Comparison of ENCODE assay signal across 1 cellular context in the genomic region with DNA sequence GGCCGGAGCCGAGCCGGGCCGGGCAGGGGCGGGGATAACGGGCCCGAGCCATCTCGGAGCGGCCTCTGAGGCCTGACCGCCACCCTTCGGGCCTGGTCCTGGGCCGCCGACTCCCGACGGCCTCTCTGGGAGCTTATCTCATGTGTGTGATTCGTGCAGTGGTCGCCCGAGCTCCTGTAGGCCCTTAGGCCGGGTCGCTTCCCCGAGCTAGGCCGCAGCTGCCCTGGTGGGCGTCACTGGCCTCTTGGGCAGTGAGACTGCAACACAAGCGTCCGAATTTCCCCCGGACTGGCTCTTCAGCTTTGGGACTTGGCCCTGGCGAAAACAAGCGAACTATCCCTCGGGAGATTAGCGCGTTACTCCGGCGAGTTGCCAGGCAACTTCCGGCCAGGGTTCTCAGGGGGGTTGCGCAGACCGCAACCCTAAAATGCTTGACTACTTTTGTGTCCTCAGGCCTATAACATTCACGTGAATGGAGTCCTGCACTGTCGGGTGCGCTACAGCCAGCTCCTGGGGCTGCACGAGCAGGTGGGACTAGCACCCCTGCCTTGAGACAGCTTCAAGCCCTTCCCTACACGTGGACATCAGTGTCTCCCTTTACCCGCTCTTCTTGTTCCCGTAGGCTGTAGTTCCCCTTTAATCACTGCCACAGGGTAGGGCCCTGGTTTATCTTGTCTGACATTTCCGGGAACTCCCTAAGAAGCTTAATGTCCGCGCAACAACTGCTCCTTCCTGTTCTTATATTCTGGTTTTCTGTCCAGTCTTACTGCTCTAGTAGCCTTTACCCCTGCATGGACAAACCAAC.
TF ChIP-seq lines count a peak whose summit lies in the region.

No MANE protein-coding gene starts in this region.

TF ChIP-seq in HepG2, 621 proteins besides CTCF, POLR2A, EP300 and RAD21 (continued from another document and continues in another):
- TF ChIP-seq, protein P1, sequence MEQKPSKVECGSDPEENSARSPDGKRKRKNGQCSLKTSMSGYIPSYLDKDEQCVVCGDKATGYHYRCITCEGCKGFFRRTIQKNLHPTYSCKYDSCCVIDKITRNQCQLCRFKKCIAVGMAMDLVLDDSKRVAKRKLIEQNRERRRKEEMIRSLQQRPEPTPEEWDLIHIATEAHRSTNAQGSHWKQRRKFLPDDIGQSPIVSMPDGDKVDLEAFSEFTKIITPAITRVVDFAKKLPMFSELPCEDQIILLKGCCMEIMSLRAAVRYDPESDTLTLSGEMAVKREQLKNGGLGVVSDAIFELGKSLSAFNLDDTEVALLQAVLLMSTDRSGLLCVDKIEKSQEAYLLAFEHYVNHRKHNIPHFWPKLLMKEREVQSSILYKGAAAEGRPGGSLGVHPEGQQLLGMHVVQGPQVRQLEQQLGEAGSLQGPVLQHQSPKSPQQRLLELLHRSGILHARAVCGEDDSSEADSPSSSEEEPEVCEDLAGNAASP (CRISPR knock-in tag; IDR thresholded peaks at IDR 0.05; ENCODE audit: borderline replicate concordance) = no peak
- TF ChIP-seq, protein P2, sequence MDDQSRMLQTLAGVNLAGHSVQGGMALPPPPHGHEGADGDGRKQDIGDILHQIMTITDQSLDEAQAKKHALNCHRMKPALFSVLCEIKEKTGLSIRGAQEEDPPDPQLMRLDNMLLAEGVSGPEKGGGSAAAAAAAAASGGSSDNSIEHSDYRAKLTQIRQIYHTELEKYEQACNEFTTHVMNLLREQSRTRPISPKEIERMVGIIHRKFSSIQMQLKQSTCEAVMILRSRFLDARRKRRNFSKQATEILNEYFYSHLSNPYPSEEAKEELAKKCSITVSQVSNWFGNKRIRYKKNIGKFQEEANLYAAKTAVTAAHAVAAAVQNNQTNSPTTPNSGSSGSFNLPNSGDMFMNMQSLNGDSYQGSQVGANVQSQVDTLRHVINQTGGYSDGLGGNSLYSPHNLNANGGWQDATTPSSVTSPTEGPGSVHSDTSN (CRISPR knock-in tag; IDR thresholded peaks at IDR 0.05; ENCODE audit: borderline replicate concordance) = no peak
- TF ChIP-seq KMT2A (CRISPR knock-in tag; IDR thresholded peaks at IDR 0.05) = no peak
- TF ChIP-seq, protein P3, sequence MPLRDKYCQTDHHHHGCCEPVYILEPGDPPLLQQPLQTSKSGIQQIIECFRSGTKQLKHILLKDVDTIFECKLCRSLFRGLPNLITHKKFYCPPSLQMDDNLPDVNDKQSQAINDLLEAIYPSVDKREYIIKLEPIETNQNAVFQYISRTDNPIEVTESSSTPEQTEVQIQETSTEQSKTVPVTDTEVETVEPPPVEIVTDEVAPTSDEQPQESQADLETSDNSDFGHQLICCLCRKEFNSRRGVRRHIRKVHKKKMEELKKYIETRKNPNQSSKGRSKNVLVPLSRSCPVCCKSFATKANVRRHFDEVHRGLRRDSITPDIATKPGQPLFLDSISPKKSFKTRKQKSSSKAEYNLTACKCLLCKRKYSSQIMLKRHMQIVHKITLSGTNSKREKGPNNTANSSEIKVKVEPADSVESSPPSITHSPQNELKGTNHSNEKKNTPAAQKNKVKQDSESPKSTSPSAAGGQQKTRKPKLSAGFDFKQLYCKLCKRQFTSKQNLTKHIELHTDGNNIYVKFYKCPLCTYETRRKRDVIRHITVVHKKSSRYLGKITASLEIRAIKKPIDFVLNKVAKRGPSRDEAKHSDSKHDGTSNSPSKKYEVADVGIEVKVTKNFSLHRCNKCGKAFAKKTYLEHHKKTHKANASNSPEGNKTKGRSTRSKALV (CRISPR knock-in tag; IDR thresholded peaks at IDR 0.05) = no peak
- no peak for TF ChIP-seq TBP (CRISPR knock-in tag; IDR thresholded peaks at IDR 0.05)
- TF ChIP-seq, protein P4, sequence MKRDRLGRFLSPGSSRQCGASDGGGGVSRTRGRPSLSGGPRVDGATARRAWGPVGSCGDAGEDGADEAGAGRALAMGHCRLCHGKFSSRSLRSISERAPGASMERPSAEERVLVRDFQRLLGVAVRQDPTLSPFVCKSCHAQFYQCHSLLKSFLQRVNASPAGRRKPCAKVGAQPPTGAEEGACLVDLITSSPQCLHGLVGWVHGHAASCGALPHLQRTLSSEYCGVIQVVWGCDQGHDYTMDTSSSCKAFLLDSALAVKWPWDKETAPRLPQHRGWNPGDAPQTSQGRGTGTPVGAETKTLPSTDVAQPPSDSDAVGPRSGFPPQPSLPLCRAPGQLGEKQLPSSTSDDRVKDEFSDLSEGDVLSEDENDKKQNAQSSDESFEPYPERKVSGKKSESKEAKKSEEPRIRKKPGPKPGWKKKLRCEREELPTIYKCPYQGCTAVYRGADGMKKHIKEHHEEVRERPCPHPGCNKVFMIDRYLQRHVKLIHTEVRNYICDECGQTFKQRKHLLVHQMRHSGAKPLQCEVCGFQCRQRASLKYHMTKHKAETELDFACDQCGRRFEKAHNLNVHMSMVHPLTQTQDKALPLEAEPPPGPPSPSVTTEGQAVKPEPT (CRISPR knock-in tag; IDR thresholded peaks at IDR 0.05; ENCODE audit: low read depth) = peak; percentile 24; the same call in 1 of the 2 replicates
- TF ChIP-seq FOXA3 (CRISPR knock-in tag; IDR thresholded peaks at IDR 0.05) = no peak
- TF ChIP-seq PRPF4 (IDR thresholded peaks at IDR 0.05; ENCODE audit: low read depth, low read length, poor library complexity, severe bottlenecking) = no peak
- TF ChIP-seq EED (CRISPR knock-in tag; IDR thresholded peaks at IDR 0.05) = peak; percentile 84
- TF ChIP-seq ZNF777 (CRISPR knock-in tag; IDR thresholded peaks at IDR 0.05) = no peak; the same call in 1 of the 2 replicates
- TF ChIP-seq, protein P5, sequence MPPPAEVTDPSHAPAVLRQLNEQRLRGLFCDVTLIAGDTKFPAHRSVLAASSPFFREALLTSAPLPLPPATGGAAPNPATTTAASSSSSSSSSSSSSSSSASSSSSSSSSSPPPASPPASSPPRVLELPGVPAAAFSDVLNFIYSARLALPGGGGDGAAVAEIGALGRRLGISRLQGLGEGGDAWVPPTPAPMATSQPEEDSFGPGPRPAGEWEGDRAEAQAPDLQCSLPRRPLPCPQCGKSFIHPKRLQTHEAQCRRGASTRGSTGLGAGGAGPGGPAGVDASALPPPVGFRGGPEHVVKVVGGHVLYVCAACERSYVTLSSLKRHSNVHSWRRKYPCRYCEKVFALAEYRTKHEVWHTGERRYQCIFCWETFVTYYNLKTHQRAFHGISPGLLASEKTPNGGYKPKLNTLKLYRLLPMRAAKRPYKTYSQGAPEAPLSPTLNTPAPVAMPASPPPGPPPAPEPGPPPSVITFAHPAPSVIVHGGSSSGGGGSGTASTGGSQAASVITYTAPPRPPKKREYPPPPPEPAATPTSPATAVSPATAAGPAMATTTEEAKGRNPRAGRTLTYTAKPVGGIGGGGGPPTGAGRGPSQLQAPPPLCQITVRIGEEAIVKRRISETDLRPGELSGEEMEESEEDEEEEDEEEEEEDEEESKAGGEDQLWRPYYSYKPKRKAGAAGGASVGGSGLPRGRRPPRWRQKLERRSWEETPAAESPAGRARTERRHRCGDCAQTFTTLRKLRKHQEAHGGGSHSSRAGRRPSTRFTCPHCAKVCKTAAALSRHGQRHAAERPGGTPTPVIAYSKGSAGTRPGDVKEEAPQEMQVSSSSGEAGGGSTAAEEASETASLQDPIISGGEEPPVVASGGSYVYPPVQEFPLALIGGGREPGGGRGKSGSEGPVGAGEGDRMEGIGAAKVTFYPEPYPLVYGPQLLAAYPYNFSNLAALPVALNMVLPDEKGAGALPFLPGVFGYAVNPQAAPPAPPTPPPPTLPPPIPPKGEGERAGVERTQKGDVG (CRISPR knock-in tag; IDR thresholded peaks at IDR 0.05; ENCODE audit: borderline replicate concordance) = no peak
- TF ChIP-seq ZNF672 (CRISPR knock-in tag; IDR thresholded peaks at IDR 0.05) = no peak
- no peak for TF ChIP-seq MTA1 (CRISPR knock-in tag; IDR thresholded peaks at IDR 0.05; ENCODE audit: borderline replicate concordance)
- no peak for TF ChIP-seq DNMT1 (CRISPR knock-in tag; IDR thresholded peaks at IDR 0.05)
- no peak for TF ChIP-seq HOXD1 (CRISPR knock-in tag; IDR thresholded peaks at IDR 0.05)
- TF ChIP-seq, protein P6, sequence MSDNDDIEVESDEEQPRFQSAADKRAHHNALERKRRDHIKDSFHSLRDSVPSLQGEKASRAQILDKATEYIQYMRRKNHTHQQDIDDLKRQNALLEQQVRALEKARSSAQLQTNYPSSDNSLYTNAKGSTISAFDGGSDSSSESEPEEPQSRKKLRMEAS (IDR thresholded peaks at IDR 0.05) = peak; percentile 93
- no peak for TF ChIP-seq RNF2 (conservative IDR thresholded peaks at IDR 0.05; ENCODE audit: low read depth)
- TF ChIP-seq, protein P7, sequence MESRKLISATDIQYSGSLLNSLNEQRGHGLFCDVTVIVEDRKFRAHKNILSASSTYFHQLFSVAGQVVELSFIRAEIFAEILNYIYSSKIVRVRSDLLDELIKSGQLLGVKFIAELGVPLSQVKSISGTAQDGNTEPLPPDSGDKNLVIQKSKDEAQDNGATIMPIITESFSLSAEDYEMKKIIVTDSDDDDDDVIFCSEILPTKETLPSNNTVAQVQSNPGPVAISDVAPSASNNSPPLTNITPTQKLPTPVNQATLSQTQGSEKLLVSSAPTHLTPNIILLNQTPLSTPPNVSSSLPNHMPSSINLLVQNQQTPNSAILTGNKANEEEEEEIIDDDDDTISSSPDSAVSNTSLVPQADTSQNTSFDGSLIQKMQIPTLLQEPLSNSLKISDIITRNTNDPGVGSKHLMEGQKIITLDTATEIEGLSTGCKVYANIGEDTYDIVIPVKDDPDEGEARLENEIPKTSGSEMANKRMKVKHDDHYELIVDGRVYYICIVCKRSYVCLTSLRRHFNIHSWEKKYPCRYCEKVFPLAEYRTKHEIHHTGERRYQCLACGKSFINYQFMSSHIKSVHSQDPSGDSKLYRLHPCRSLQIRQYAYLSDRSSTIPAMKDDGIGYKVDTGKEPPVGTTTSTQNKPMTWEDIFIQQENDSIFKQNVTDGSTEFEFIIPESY (CRISPR knock-in tag; IDR thresholded peaks at IDR 0.05) = no peak
- TF ChIP-seq ZNF878 (CRISPR knock-in tag; IDR thresholded peaks at IDR 0.05) = no peak
- TF ChIP-seq, protein P8, sequence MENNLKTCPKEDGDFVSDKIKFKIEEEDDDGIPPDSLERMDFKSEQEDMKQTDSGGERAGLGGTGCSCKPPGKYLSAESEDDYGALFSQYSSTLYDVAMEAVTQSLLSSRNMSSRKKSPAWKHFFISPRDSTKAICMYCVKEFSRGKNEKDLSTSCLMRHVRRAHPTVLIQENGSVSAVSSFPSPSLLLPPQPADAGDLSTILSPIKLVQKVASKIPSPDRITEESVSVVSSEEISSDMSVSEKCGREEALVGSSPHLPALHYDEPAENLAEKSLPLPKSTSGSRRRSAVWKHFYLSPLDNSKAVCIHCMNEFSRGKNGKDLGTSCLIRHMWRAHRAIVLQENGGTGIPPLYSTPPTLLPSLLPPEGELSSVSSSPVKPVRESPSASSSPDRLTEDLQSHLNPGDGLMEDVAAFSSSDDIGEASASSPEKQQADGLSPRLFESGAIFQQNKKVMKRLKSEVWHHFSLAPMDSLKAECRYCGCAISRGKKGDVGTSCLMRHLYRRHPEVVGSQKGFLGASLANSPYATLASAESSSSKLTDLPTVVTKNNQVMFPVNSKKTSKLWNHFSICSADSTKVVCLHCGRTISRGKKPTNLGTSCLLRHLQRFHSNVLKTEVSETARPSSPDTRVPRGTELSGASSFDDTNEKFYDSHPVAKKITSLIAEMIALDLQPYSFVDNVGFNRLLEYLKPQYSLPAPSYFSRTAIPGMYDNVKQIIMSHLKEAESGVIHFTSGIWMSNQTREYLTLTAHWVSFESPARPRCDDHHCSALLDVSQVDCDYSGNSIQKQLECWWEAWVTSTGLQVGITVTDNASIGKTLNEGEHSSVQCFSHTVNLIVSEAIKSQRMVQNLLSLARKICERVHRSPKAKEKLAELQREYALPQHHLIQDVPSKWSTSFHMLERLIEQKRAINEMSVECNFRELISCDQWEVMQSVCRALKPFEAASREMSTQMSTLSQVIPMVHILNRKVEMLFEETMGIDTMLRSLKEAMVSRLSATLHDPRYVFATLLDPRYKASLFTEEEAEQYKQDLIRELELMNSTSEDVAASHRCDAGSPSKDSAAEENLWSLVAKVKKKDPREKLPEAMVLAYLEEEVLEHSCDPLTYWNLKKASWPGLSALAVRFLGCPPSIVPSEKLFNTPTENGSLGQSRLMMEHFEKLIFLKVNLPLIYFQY (CRISPR knock-in tag; IDR thresholded peaks at IDR 0.05; ENCODE audit: borderline replicate concordance) = no peak
- TF ChIP-seq, protein P9, sequence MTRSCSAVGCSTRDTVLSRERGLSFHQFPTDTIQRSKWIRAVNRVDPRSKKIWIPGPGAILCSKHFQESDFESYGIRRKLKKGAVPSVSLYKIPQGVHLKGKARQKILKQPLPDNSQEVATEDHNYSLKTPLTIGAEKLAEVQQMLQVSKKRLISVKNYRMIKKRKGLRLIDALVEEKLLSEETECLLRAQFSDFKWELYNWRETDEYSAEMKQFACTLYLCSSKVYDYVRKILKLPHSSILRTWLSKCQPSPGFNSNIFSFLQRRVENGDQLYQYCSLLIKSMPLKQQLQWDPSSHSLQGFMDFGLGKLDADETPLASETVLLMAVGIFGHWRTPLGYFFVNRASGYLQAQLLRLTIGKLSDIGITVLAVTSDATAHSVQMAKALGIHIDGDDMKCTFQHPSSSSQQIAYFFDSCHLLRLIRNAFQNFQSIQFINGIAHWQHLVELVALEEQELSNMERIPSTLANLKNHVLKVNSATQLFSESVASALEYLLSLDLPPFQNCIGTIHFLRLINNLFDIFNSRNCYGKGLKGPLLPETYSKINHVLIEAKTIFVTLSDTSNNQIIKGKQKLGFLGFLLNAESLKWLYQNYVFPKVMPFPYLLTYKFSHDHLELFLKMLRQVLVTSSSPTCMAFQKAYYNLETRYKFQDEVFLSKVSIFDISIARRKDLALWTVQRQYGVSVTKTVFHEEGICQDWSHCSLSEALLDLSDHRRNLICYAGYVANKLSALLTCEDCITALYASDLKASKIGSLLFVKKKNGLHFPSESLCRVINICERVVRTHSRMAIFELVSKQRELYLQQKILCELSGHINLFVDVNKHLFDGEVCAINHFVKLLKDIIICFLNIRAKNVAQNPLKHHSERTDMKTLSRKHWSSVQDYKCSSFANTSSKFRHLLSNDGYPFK (CRISPR knock-in tag; IDR thresholded peaks at IDR 0.05; ENCODE audit: borderline replicate concordance) = no peak; the same call in 1 of the 2 replicates
- no peak; the same call in 1 of the 2 replicates for TF ChIP-seq RELA (CRISPR knock-in tag; IDR thresholded peaks at IDR 0.05)
- no peak; the same call in 1 of the 2 replicates for TF ChIP-seq ZNF546 (CRISPR knock-in tag; conservative IDR thresholded peaks at IDR 0.05)
- no peak for TF ChIP-seq PAF1 (CRISPR knock-in tag; IDR thresholded peaks at IDR 0.05)
- no peak for TF ChIP-seq SETDB1 (CRISPR knock-in tag; IDR thresholded peaks at IDR 0.05; ENCODE audit: borderline replicate concordance)
- TF ChIP-seq, protein P10, sequence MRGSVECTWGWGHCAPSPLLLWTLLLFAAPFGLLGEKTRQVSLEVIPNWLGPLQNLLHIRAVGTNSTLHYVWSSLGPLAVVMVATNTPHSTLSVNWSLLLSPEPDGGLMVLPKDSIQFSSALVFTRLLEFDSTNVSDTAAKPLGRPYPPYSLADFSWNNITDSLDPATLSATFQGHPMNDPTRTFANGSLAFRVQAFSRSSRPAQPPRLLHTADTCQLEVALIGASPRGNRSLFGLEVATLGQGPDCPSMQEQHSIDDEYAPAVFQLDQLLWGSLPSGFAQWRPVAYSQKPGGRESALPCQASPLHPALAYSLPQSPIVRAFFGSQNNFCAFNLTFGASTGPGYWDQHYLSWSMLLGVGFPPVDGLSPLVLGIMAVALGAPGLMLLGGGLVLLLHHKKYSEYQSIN (CRISPR knock-in tag; IDR thresholded peaks at IDR 0.05; ENCODE audit: borderline replicate concordance) = no peak
- TF ChIP-seq, protein P11, sequence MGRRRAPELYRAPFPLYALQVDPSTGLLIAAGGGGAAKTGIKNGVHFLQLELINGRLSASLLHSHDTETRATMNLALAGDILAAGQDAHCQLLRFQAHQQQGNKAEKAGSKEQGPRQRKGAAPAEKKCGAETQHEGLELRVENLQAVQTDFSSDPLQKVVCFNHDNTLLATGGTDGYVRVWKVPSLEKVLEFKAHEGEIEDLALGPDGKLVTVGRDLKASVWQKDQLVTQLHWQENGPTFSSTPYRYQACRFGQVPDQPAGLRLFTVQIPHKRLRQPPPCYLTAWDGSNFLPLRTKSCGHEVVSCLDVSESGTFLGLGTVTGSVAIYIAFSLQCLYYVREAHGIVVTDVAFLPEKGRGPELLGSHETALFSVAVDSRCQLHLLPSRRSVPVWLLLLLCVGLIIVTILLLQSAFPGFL (CRISPR knock-in tag; IDR thresholded peaks at IDR 0.05) = no peak
- no peak for TF ChIP-seq CBFB (CRISPR knock-in tag; IDR thresholded peaks at IDR 0.05)
- 0 out of 2 replicates have a peak, but pooled peaks have one; percentile 13 for TF ChIP-seq MZF1 (CRISPR knock-in tag; IDR thresholded peaks at IDR 0.05; ENCODE audit: borderline replicate concordance)
- no peak for TF ChIP-seq IKZF1 (IDR thresholded peaks at IDR 0.05)
